In the genomic region with DNA sequence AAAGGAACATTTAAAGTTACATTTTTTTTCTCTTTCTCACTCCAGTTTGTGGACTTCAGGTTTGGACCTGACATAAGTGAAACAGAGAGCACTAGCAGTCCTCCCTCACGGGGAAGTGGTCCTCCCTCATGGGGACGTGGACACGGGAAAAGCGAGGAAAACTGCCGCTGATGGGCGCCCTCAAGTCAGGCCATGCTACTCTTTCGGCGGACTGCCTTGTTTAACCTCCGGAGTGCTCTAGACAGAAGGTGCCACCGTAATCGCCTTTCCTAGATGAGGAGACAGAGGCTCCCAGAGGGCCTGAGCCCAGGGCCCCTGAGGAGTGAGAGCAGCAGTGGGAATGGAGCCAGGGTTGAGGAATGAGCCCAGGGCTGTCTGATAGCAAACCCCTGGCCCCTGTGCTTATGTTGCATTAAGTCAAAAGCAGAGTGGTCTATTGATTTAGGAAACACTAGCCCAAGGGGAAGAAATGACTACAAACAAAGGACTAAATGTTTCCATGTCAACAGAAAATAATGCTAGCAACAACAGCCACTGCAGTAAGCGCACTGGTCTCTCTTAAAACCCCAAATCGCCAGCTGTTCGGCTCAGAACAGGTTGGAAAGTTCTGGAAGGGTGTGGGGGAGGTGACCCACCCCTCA, we compare ENCODE assay signal across 2 cellular contexts.
A peak's percentile ranks its signal among the peaks of the same experiment; 100 is the strongest.
TF ChIP-seq lines count a peak whose summit lies in the region.

No MANE protein-coding gene starts in this region.

TF ChIP-seq in SK-N-SH, 30 proteins besides CTCF, POLR2A, EP300 and RAD21:
- TF ChIP-seq SMC3 (IDR thresholded peaks at IDR 0.05; ENCODE audit: low read depth, low read length) (no peak), FOXM1 (IDR thresholded peaks at IDR 0.05; ENCODE audit: low read depth) (no peak), JUND (IDR thresholded peaks at IDR 0.05) (no peak), POLR2AphosphoS5 (IDR thresholded peaks at IDR 0.05; ENCODE audit: low read depth, low read length) (no peak), NRF1 (IDR thresholded peaks at IDR 0.05; ENCODE audit: low read depth, low read length) (no peak), RCOR1 (IDR thresholded peaks at IDR 0.05; ENCODE audit: low read length) (no peak), ZBTB33 (IDR thresholded peaks at IDR 0.05; ENCODE audit: borderline replicate concordance, low read depth) (no peak), GATA2 (CRISPR knock-in tag; IDR thresholded peaks at IDR 0.05) (no peak), MEF2A (IDR thresholded peaks at IDR 0.05; ENCODE audit: borderline replicate concordance, low read depth) (no peak), TEAD4 (IDR thresholded peaks at IDR 0.05; ENCODE audit: borderline replicate concordance, insufficient read depth) (no peak), SIN3A (IDR thresholded peaks at IDR 0.05; ENCODE audit: borderline replicate concordance, low read depth, low read length) (no peak)
- TF ChIP-seq, protein P1, sequence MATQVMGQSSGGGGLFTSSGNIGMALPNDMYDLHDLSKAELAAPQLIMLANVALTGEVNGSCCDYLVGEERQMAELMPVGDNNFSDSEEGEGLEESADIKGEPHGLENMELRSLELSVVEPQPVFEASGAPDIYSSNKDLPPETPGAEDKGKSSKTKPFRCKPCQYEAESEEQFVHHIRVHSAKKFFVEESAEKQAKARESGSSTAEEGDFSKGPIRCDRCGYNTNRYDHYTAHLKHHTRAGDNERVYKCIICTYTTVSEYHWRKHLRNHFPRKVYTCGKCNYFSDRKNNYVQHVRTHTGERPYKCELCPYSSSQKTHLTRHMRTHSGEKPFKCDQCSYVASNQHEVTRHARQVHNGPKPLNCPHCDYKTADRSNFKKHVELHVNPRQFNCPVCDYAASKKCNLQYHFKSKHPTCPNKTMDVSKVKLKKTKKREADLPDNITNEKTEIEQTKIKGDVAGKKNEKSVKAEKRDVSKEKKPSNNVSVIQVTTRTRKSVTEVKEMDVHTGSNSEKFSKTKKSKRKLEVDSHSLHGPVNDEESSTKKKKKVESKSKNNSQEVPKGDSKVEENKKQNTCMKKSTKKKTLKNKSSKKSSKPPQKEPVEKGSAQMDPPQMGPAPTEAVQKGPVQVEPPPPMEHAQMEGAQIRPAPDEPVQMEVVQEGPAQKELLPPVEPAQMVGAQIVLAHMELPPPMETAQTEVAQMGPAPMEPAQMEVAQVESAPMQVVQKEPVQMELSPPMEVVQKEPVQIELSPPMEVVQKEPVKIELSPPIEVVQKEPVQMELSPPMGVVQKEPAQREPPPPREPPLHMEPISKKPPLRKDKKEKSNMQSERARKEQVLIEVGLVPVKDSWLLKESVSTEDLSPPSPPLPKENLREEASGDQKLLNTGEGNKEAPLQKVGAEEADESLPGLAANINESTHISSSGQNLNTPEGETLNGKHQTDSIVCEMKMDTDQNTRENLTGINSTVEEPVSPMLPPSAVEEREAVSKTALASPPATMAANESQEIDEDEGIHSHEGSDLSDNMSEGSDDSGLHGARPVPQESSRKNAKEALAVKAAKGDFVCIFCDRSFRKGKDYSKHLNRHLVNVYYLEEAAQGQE (IDR thresholded peaks at IDR 0.05; ENCODE audit: low read depth, low read length) = no peak

TF ChIP-seq in HepG2, 621 proteins besides CTCF, POLR2A, EP300 and RAD21:
- TF ChIP-seq ZNF263 (CRISPR knock-in tag; IDR thresholded peaks at IDR 0.05) (peak; percentile 46; the same call in 1 of the 2 replicates), NBN (conservative IDR thresholded peaks at IDR 0.05) (no peak)
